In the genomic region with DNA sequence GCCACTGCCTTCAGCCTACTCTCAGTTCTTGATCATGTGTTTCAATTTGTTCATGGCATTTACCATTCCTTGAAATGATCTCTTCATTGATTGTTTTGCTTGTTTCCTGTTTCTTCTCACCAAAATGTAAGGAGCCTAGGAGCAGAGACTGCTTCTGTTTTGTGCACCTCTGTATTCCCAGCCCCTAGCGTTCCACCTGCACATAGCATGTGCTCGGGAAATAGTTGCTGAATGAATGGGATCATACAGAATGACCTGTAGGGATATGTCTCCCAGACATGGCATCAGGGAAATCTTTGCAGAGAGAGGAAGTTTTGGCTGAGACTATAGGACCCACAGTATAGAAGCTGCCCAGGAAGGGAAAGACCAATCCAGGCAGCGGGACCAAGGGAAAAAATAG, we compare ENCODE assay signal across 14 cellular contexts. TPM values are rescaled to one million over a fixed set of nuclear protein-coding genes. Genes with fewer than 3 reads are reported as not detected.
A peak's percentile ranks its signal among the peaks of the same experiment; 100 is the strongest.
DNase-seq lines count a peak whose midpoint lies in the region; ATAC-seq and TF ChIP-seq lines count a peak whose summit lies in the region.
"Had no signal": no experiment of that assay in that cellular context is flagged by ENCODE, and none has a peak within 500 bp of the region (broad histone marks: within the 10 kb centered on the region; RNA-seq: fewer than 3 reads in every experiment).

No MANE protein-coding gene starts in this region.

- H3F3A ChIP-seq in OCI-LY1 (ENCODE audit: insufficient read depth, low read length): no peaks in the 10 kb centered on the region

- H3K79me2 ChIP-seq in OCI-LY1 (ENCODE audit: insufficient read depth, low read length): no peaks in the 10 kb centered on the region
- H3K79me2 ChIP-seq: parathyroid adenoma had no signal

- no peaks in the 10 kb centered on the region for H4K20me1 ChIP-seq in OCI-LY1 (ENCODE audit: insufficient read depth, low read length)

- H3K4me3 Mint-ChIP-seq in neural crest cell: peak overlapping the region; percentile 64
- H3K4me3 Mint-ChIP-seq: activated CD4-positive, alpha-beta memory T cell treated with anti-CD3 and anti-CD28 coated beads for 36 hours; CD8-positive, alpha-beta T cell; memory B cell had no signal

- TF ChIP-seq CTCF in GM12875 (IDR thresholded peaks at IDR 0.05; ENCODE audit: borderline replicate concordance, insufficient read depth, low read depth, low read length) (peak; percentile 15; the same call in 1 of the 2 replicates), OCI-LY1 (IDR thresholded peaks at IDR 0.05; ENCODE audit: low read length) (peak; percentile 29; the same call in 1 of the 2 replicates), neural crest cell (conservative IDR thresholded peaks at IDR 0.05) (peak; percentile 45)

- DNase-seq in ecto neural progenitor cell (ENCODE audit: low spot score) (peak; percentile 42), neural crest cell (ENCODE audit: low read depth, low spot score) (no peak), NCI-H526 treated with DMSO at 0.1 percent for 48 hours (lab: John Stamatoyannopoulos, UW) (no peak), GM03348 (ENCODE audit: low spot score) (no peak), left cardiac atrium (no peak), NCI-H446 treated with DMSO at 0.1 percent for 48 hours (lab: John Stamatoyannopoulos, UW) (no peak)
- DNase-seq: activated CD4-positive, alpha-beta memory T cell treated with anti-CD3 and anti-CD28 coated beads for 36 hours; activated effector memory CD4-positive, alpha-beta T cell treated with Interleukin-2 at 50 U/mL for 16 hours; body of pancreas; CD8-positive, alpha-beta T cell had no signal

- peak overlapping the region; percentile 4 for H3K27ac Mint-ChIP-seq in neural crest cell (ENCODE audit: unreplicated experiment)
- H3K27ac Mint-ChIP-seq: activated CD4-positive, alpha-beta memory T cell treated with anti-CD3 and anti-CD28 coated beads for 36 hours had no signal

- no peak overlapping the region for H3K4me2 ChIP-seq in OCI-LY1 (ENCODE audit: low read length)

- peaks cover 59% of the 10 kb centered on the region for H3K4me1 Mint-ChIP-seq in neural crest cell

- intact Hi-C loops in left cardiac atrium (cut with DNase I): loop anchor here in 1 of 2 donors (5.0 to 10.0 kb wide), 2 partner anchors 52 to 120 kb away; no protein-coding TSS in a partner anchor

- H3K27me3 ChIP-seq in OCI-LY1 (ENCODE audit: insufficient read depth, low read length): peaks cover 5% of the 10 kb centered on the region; the same call in 1 of the 2 replicates
- H3K27me3 ChIP-seq: body of pancreas had no signal

- H3K36me3 Mint-ChIP-seq in neural crest cell (ENCODE audit: low read depth): no peaks in the 10 kb centered on the region
- H3K36me3 Mint-ChIP-seq: activated CD4-positive, alpha-beta memory T cell treated with anti-CD3 and anti-CD28 coated beads for 36 hours; CD8-positive, alpha-beta T cell; memory B cell had no signal

- H3K9ac ChIP-seq in OCI-LY1 (ENCODE audit: low read length): no peak overlapping the region
- H3K9ac ChIP-seq: parathyroid adenoma had no signal

- H3K9me3 Mint-ChIP-seq in neural crest cell: no peaks in the 10 kb centered on the region
- H3K9me3 Mint-ChIP-seq: activated CD4-positive, alpha-beta memory T cell treated with anti-CD3 and anti-CD28 coated beads for 36 hours; CD8-positive, alpha-beta T cell; memory B cell had no signal

- H3K36me3 ChIP-seq in OCI-LY1 (ENCODE audit: insufficient read depth, low read length): no peaks in the 10 kb centered on the region

- ATAC-seq in left cardiac atrium: no peak
- ATAC-seq: body of pancreas; CD8-positive, alpha-beta T cell had no signal

- H3K27ac ChIP-seq in OCI-LY1 (ENCODE audit: low read depth, low read length, poor library complexity, severe bottlenecking): no peak overlapping the region
- H3K27ac ChIP-seq: body of pancreas, parathyroid adenoma had no signal

- no peaks in the 10 kb centered on the region for H3K9me3 ChIP-seq in OCI-LY1 (ENCODE audit: low read length)
- H3K9me3 ChIP-seq: body of pancreas had no signal

- peaks cover 27% of the 10 kb centered on the region for H3K4me1 ChIP-seq in OCI-LY1 (ENCODE audit: insufficient read depth, low read length, severe bottlenecking)

- H2AFZ ChIP-seq in OCI-LY1 (ENCODE audit: low read length): no peak overlapping the region
- H2AFZ ChIP-seq: parathyroid adenoma had no signal

- no peaks in the 10 kb centered on the region for H3K9me2 ChIP-seq in OCI-LY1 (ENCODE audit: low read depth, low read length)

- H3K27me3 Mint-ChIP-seq in neural crest cell (ENCODE audit: low read depth): peaks cover 7% of the 10 kb centered on the region

- H3K4me3 ChIP-seq in GM12875 (ENCODE audit: low read depth, low read length) (no peak overlapping the region), OCI-LY1 (ENCODE audit: low read depth, low read length, poor library complexity, severe bottlenecking) (no peak overlapping the region)
- H3K4me3 ChIP-seq: body of pancreas had no signal

RNA-seq across cellular contexts. Expression of gene CERCAM, which starts 6.2 kb away (rescaled TPM):
- total RNA-seq in neural crest cell (49.7 and 56.4 TPM in 2 replicates), left cardiac atrium (10 to 100 TPM; 19.1 to 22.8 TPM)

RNA-seq across cellular contexts. Expression of gene ODF2, which starts 41.3 kb away (rescaled TPM):
- total RNA-seq in neural crest cell (85.2 and 85.5 TPM in 2 replicates), left cardiac atrium (10 to 100 TPM; 12.6 to 19.1 TPM)

RNA-seq across cellular contexts. Expression of gene URM1, which starts 43.3 kb away (rescaled TPM):
- total RNA-seq in neural crest cell (69.9 and 73.2 TPM in 2 replicates), left cardiac atrium (10 to 100 TPM; 49.8 to 58.0 TPM)
